Comparison of ENCODE assay signal across 8 cellular contexts in genomic region chr6:17101422-17102257, GRCh38. TPM values are rescaled to one million over a fixed set of nuclear protein-coding genes. Genes with fewer than 3 reads are reported as not detected.
DNase-seq lines count a peak whose midpoint lies in the region; TF ChIP-seq lines count a peak whose summit lies in the region.

Gene STMND1, plus strand, starts transcription at chr6:17102050. Its CDS starts 208 bp downstream, at chr6:17102258.

- no peaks in the 10 kb centered on the region for H3K9me3 ChIP-seq in mammary epithelial cell (replicated peaks; ENCODE audit: insufficient read depth, low read length)
- no peaks in the 10 kb centered on the region for H3K9me3 ChIP-seq in tibial artery

- DNase-seq in NCI-H82 (lab: John Stamatoyannopoulos, UW): peak; percentile 27
- no peak for DNase-seq in NCI-H82 treated with DMSO at 0.1 percent for 48 hours (lab: John Stamatoyannopoulos, UW; ENCODE audit: unreplicated experiment)
- DNase-seq in NCI-H2196 (lab: John Stamatoyannopoulos, UW; ENCODE audit: unreplicated experiment): peak; percentile 11
- DNase-seq in mammary epithelial cell: peak; percentile 53
- peak; percentile 91 for DNase-seq in left kidney (ENCODE audit: low read depth, low spot score)
- DNase-seq in tibial artery: no peak
- DNase-seq in C1 segment of cervical spinal cord (lab: John Stamatoyannopoulos, UW): no peak
- no peak for DNase-seq in GOT3 (lab: John Stamatoyannopoulos, UW)

- intact Hi-C loops in mammary epithelial cell (cut with micrococcal nuclease) (no loop called here), tibial artery (cut with DNase I; ENCODE audit: low total_unique reads) (no loop called here)

- in situ Hi-C loops in mammary epithelial cell (cut with MboI; ENCODE audit: low sequenced_read_pairs in 2 of 2): no loop called here

- H3K27me3 ChIP-seq in mammary epithelial cell (ENCODE audit: insufficient read depth, low read length) (peaks cover 8% of the 10 kb centered on the region), tibial artery (peaks cover 0 to 7% of the 10 kb centered on the region in 2 donors)

- BruUV-seq in mammary epithelial cell (replicated peaks; lab: Mats Ljungman, UMichigan): no TSS peak

- CTCF ChIA-PET in mammary epithelial cell (lab: Charles Lee; ENCODE audit: low non-redundant PET): no interaction called here

- H3K4me2 ChIP-seq in mammary epithelial cell (ENCODE audit: insufficient read depth, low read depth, low read length): peak within 1 kb of the TSS; percentile 95

- dilution Hi-C loops in mammary epithelial cell (cut with HindIII; ENCODE audit: low sequenced_read_pairs): no loop called here

- peak within 1 kb of the TSS; percentile 33 to 49 (median 41) for H3K4me3 ChIP-seq in mammary epithelial cell (replicated peaks in 1 of 3; ENCODE audit: insufficient read depth in 1 of 3, low read depth in 2 of 3, low read length in 3 of 3)
- peak within 1 kb of the TSS; percentile 39 to 53 for H3K4me3 ChIP-seq in tibial artery

- WGBS in mammary epithelial cell (ENCODE audit: low coverage, missing lambda C conversion rate): 6% methylated on average over 49 of the region's 57 CpGs

- H3K36me3 ChIP-seq in mammary epithelial cell (ENCODE audit: insufficient read depth, low read length) (no peaks in the 10 kb centered on the region), tibial artery (no peaks in the 10 kb centered on the region)

- no peak within 1 kb of the TSS for H3K27ac ChIP-seq in mammary epithelial cell (ENCODE audit: insufficient read depth, low read depth, low read length)
- no peak within 1 kb of the TSS for H3K27ac ChIP-seq in tibial artery

- H3K4me1 ChIP-seq in mammary epithelial cell (ENCODE audit: insufficient read depth, low read length) (peaks cover 11% of the 10 kb centered on the region), tibial artery (peaks cover 0 to 14% (median 12%) of the 10 kb centered on the region in 4 donors)

- TF ChIP-seq CTCF in mammary epithelial cell (conservative IDR thresholded peaks at IDR 0.05 in 1 of 2, IDR thresholded peaks at IDR 0.05 in 1 of 2; ENCODE audit: extremely low read depth in 1 of 2, insufficient read depth in 1 of 2, low read depth in 1 of 2, low read length in 2 of 2) (no peak), tibial artery (IDR thresholded peaks at IDR 0.05) (no peak)

- no peaks in the 10 kb centered on the region for H4K20me1 ChIP-seq in mammary epithelial cell (ENCODE audit: insufficient read depth, low read length)

- H3K9ac ChIP-seq in mammary epithelial cell (ENCODE audit: insufficient read depth, low read length): no peak within 1 kb of the TSS

- H2AFZ ChIP-seq in mammary epithelial cell (ENCODE audit: low read depth, low read length): peak within 1 kb of the TSS; percentile 70

- H3K79me2 ChIP-seq in mammary epithelial cell (ENCODE audit: insufficient read depth, low read length): no peaks in the 10 kb centered on the region

RNA-seq across cellular contexts. Expression of gene STMND1, which starts in this region (rescaled TPM):
- total RNA-seq in mammary epithelial cell: not detected
- polyA plus RNA-seq in mammary epithelial cell: not detected
- not detected for polyA minus RNA-seq in mammary epithelial cell

Comparison
In these comparisons a context has a peak if more than half of its experiments do, and no peak if none do; other contexts are left out.
1. DNase-seq: peak in NCI-H82 (single experiment), NCI-H2196 (single experiment) and left kidney (single experiment); none in NCI-H82 treated with DMSO at 0.1 percent for 48 hours (single experiment), tibial artery (0 of 2), C1 segment of cervical spinal cord (0 of 14) and GOT3 (single experiment).
2. Peak in DNase-seq, H3K4me3 ChIP-seq and H3K4me2 ChIP-seq in mammary epithelial cell; RNA of the gene not detected or under 1 TPM.